23 cellular contexts compared by ENCODE assay signal in genomic region chr4:128521156-128521555, GRCh38.
DNase-seq lines count a peak whose midpoint lies in the region; ATAC-seq, FAIRE-seq and TF ChIP-seq lines count a peak whose summit lies in the region.
"Had no signal": no experiment of that assay in that cellular context is flagged by ENCODE, and none has a peak within 500 bp of the region (broad histone marks: within the 10 kb centered on the region; RNA-seq: fewer than 3 reads in every experiment).

No MANE protein-coding gene starts in this region.

- 80% methylated on average over 1 of the region's 2 CpGs; no CpG with 5 or more reads in 1 of the 2 experiments for WGBS in mesodermal cell (ENCODE audit: insufficient coverage in 2 of 2), 2 experiments
- 82 to 86% methylated on average over 2 of the region's 2 CpGs for WGBS in lower leg skin, 2 donors

- H4K20me1 ChIP-seq in endothelial cell of umbilical vein (replicated peaks; ENCODE audit: control insufficient read depth, extremely low read depth, insufficient read depth, low read length) (no peaks in the 10 kb centered on the region), PC-3 (ENCODE audit: low read length) (no peaks in the 10 kb centered on the region)

- no peaks in the 10 kb centered on the region for H3F3A ChIP-seq in PC-3 (ENCODE audit: low read length, unreplicated experiment)

- TF ChIP-seq CTCF in endothelial cell of umbilical vein (IDR thresholded peaks at IDR 0.05; ENCODE audit: extremely low read depth in 1 of 2, insufficient read depth in 1 of 2, low read depth in 1 of 2, low read length in 2 of 2) (no peak), lower leg skin (IDR thresholded peaks at IDR 0.05) (no peak), PC-3 (conservative IDR thresholded peaks at IDR 0.05; ENCODE audit: low read depth, low read length) (no peak)

- H2AFZ ChIP-seq in ACC112 (ENCODE audit: low read length, unreplicated experiment) = no peak overlapping the region
- H2AFZ ChIP-seq in endothelial cell of umbilical vein (ENCODE audit: low read depth, low read length) = peak overlapping the region; percentile 24
- no peak overlapping the region for H2AFZ ChIP-seq in PC-3 (ENCODE audit: low read length)

- no peak for TF ChIP-seq POLR2A in endothelial cell of umbilical vein (IDR thresholded peaks at IDR 0.05; ENCODE audit: low read depth, low read length)
- no peak for TF ChIP-seq POLR2A in lower leg skin (IDR thresholded peaks at IDR 0.05)

- CTCF ChIA-PET in endothelial cell of umbilical vein (lab: Charles Lee) (interaction anchor here (1.1 to 2.4 kb wide), 4 partner anchors 18 to 67 kb away, joined by 3 to 12 read pairs (median 4); no protein-coding TSS in a partner anchor), PC-3 (lab: Charles Lee) (no interaction called here)

- dilution Hi-C loops in endothelial cell of umbilical vein (cut with MboI; ENCODE audit: extremely low pct_ligation_motif_present, low sequenced_read_pairs) = no loop called here

- H3K9me3 ChIP-seq in adipocyte (ENCODE audit: control insufficient read depth, low read length) (no peaks in the 10 kb centered on the region), endothelial cell of umbilical vein (replicated peaks; ENCODE audit: control insufficient read depth, insufficient read depth, low read length) (no peaks in the 10 kb centered on the region), mesodermal cell (ENCODE audit: control insufficient read depth, low read length) (no peaks in the 10 kb centered on the region), PC-3 (ENCODE audit: low read length) (no peaks in the 10 kb centered on the region)
- H3K9me3 ChIP-seq: left ventricle myocardium inferior, right atrium auricular region, suprapubic skin, vagina had no signal

- H3K79me2 ChIP-seq in ACC112 (ENCODE audit: control insufficient read depth, insufficient read depth, low read length, unreplicated experiment) (no peaks in the 10 kb centered on the region), endothelial cell of umbilical vein (ENCODE audit: control insufficient read depth, insufficient read depth, low read length) (no peaks in the 10 kb centered on the region), PC-3 (ENCODE audit: low read length) (no peaks in the 10 kb centered on the region)

- H3K27me3 ChIP-seq in ACC112 (ENCODE audit: insufficient read depth, low read length) (no peaks in the 10 kb centered on the region), adipocyte (replicated peaks; ENCODE audit: control insufficient read depth, insufficient read depth, low read length) (no peaks in the 10 kb centered on the region), endothelial cell of umbilical vein (ENCODE audit: control insufficient read depth in 2 of 2, insufficient read depth in 2 of 2, low read length in 2 of 2) (no peaks in the 10 kb centered on the region), PC-3 (ENCODE audit: low read length) (no peaks in the 10 kb centered on the region)
- H3K27me3 ChIP-seq: cardiac muscle cell, right atrium auricular region, suprapubic skin, vagina had no signal

- DNase-seq in adipocyte (ENCODE audit: low read depth) (peak; percentile 66), endothelial cell of umbilical vein (ENCODE audit: low read depth, low spot score) (peak; percentile 89), lower leg skin (ENCODE audit: low spot score in 2 of 2) (no peak), PC-3 (no peak)
- DNase-seq in stimulated activated naive CD4-positive, alpha-beta T cell treated with Interleukin-2 at 50 U/mL for 16 hours (lab: John Stamatoyannopoulos, UW) = no peak
- DNase-seq: activated CD4-positive, alpha-beta T cell treated with anti-CD3 and anti-CD28 coated beads for 36 hours; activated CD8-positive, alpha-beta memory T cell treated with anti-CD3 and anti-CD28 coated beads, Interleukin-2, amount 10 ng/mL, durations not matched to agents 7 days and 5 days; COR-L47; head of caudate nucleus; left ventricle myocardium inferior; NCI-H69; SIG-M5; T-cell had no signal

- intact Hi-C loops in endothelial cell of umbilical vein (cut with micrococcal nuclease) (loop anchor here (1.0 to 10.0 kb wide), 9 partner anchors 8 to 574 kb away; partner anchors contain the start of genes C4orf33, PGRMC2 and SCLT1), lower leg skin (cut with DNase I; ENCODE audit: low total_unique reads) (no loop called here), PC-3 (cut with micrococcal nuclease) (no loop called here)

- POLR2A ChIA-PET in endothelial cell of umbilical vein (lab: Charles Lee) = interaction anchor here (1.0 kb wide), 1 partner anchor 66 kb away, joined by 3 read pairs; no protein-coding TSS in a partner anchor
- POLR2A ChIA-PET in PC-3 (lab: Charles Lee; ENCODE audit: unreplicated experiment) = no interaction called here

- H3K4me3 ChIP-seq in ACC112 (ENCODE audit: low read depth, low read length) = no peak overlapping the region
- H3K4me3 ChIP-seq in adipocyte (ENCODE audit: low read length) = no peak overlapping the region
- H3K4me3 ChIP-seq in endothelial cell of umbilical vein (replicated peaks in 1 of 3; ENCODE audit: insufficient read depth in 1 of 3, low read depth in 1 of 3, low read length in 3 of 3) = no peak overlapping the region
- no peak overlapping the region for H3K4me3 ChIP-seq in mesodermal cell (ENCODE audit: extremely low read depth, insufficient read depth, low read length, poor library complexity, severe bottlenecking)
- no peak overlapping the region for H3K4me3 ChIP-seq in lower leg skin (ENCODE audit: low read depth, poor library complexity, severe bottlenecking)
- no peak overlapping the region for H3K4me3 ChIP-seq in PC-3 (ENCODE audit: low read length)
- H3K4me3 ChIP-seq: cardiac muscle cell, left ventricle myocardium inferior, right atrium auricular region, suprapubic skin, vagina had no signal

- no peaks in the 10 kb centered on the region for H3K9me2 ChIP-seq in PC-3 (replicated peaks; ENCODE audit: low read length)

- BruUV-seq in endothelial cell of umbilical vein (replicated peaks; lab: Mats Ljungman, UMichigan) (TSS peak; percentile 10), PC-3 (replicated peaks; lab: Mats Ljungman, UMichigan) (no TSS peak)

- H3K4me1 ChIP-seq in ACC112 (ENCODE audit: control insufficient read depth, insufficient read depth, low read length, unreplicated experiment) = peaks cover 77% of the 10 kb centered on the region
- H3K4me1 ChIP-seq in adipocyte (ENCODE audit: control insufficient read depth, insufficient read depth, low read length) = peaks cover 70% of the 10 kb centered on the region
- peaks cover 73% of the 10 kb centered on the region for H3K4me1 ChIP-seq in endothelial cell of umbilical vein (ENCODE audit: control insufficient read depth, extremely low read depth, insufficient read depth, low read length)
- H3K4me1 ChIP-seq in mesodermal cell (ENCODE audit: control insufficient read depth, insufficient read depth, low read length, poor library complexity, severe bottlenecking) = peaks cover 54% of the 10 kb centered on the region
- peaks cover 54% of the 10 kb centered on the region for H3K4me1 ChIP-seq in PC-3 (ENCODE audit: insufficient read depth, low read length)

- ATAC-seq in GM18909 (IDR thresholded peaks at IDR 0.05; ENCODE audit: poor library complexity, unreplicated experiment) (no peak), PC-3 (no peak)
- ATAC-seq: activated CD4-positive, alpha-beta T cell treated with anti-CD3 and anti-CD28 coated beads for 36 hours; activated CD8-positive, alpha-beta memory T cell treated with anti-CD3 and anti-CD28 coated beads, Interleukin-2, amount 10 ng/mL, durations not matched to agents 7 days and 5 days; T-cell had no signal

- FAIRE-seq in endothelial cell of umbilical vein (lab: Jason Lieb, UNC) = no peak
- FAIRE-seq: A204.1, TTC549 had no signal

- H3K9me1 ChIP-seq in endothelial cell of umbilical vein (replicated peaks; ENCODE audit: control insufficient read depth, extremely low read depth, insufficient read depth, low read length) = no peaks in the 10 kb centered on the region

- H3K36me3 ChIP-seq in ACC112 (ENCODE audit: insufficient read depth, low read length) = no peaks in the 10 kb centered on the region
- H3K36me3 ChIP-seq in adipocyte (ENCODE audit: control insufficient read depth, insufficient read depth, low read length, severe bottlenecking) = no peaks in the 10 kb centered on the region
- no peaks in the 10 kb centered on the region for H3K36me3 ChIP-seq in endothelial cell of umbilical vein (ENCODE audit: control insufficient read depth in 2 of 2, extremely low read depth in 1 of 2, insufficient read depth in 2 of 2, low read length in 2 of 2)
- H3K36me3 ChIP-seq in mesodermal cell (ENCODE audit: control insufficient read depth, insufficient read depth, low read length) = no peaks in the 10 kb centered on the region
- no peaks in the 10 kb centered on the region for H3K36me3 ChIP-seq in PC-3 (ENCODE audit: low read depth, low read length)
- H3K36me3 ChIP-seq: cardiac muscle cell, left ventricle myocardium inferior, right atrium auricular region, suprapubic skin, vagina had no signal

- H3K9ac ChIP-seq in adipocyte (ENCODE audit: low read length) (no peak overlapping the region), endothelial cell of umbilical vein (replicated peaks; ENCODE audit: extremely low read depth, insufficient read depth, low read length) (peak overlapping the region; percentile 80), PC-3 (ENCODE audit: low read length) (no peak overlapping the region)

- peak overlapping the region; percentile 51 for H3K4me2 ChIP-seq in endothelial cell of umbilical vein (ENCODE audit: insufficient read depth, low read length)
- no peak overlapping the region for H3K4me2 ChIP-seq in PC-3 (ENCODE audit: low read length)

- H3K27ac ChIP-seq in ACC112 (ENCODE audit: low read depth, low read length) (peak overlapping the region; percentile 63), endothelial cell of umbilical vein (ENCODE audit: insufficient read depth, low read depth, low read length) (peak overlapping the region; percentile 80), mesodermal cell (ENCODE audit: low read depth, low read length, severe bottlenecking) (peak overlapping the region; percentile 83), PC-3 (ENCODE audit: low read length) (no peak overlapping the region)
- H3K27ac ChIP-seq: cardiac muscle cell, HL-60, suprapubic skin, vagina had no signal

TF ChIP-seq in endothelial cell of umbilical vein, 7 proteins besides CTCF, POLR2A, EP300 and RAD21 (continues in another document):
- TF ChIP-seq FOS (IDR thresholded peaks at IDR 0.05; ENCODE audit: borderline replicate concordance, insufficient read depth, low read length) = no peak
- TF ChIP-seq GATA2 (IDR thresholded peaks at IDR 0.05; ENCODE audit: insufficient read depth, insufficient read length, low read depth, low read length) = no peak
- TF ChIP-seq, protein P1, sequence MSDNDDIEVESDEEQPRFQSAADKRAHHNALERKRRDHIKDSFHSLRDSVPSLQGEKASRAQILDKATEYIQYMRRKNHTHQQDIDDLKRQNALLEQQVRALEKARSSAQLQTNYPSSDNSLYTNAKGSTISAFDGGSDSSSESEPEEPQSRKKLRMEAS (IDR thresholded peaks at IDR 0.05; ENCODE audit: insufficient read depth, insufficient read length) = no peak
- no peak for TF ChIP-seq POLR2AphosphoS5 (IDR thresholded peaks at IDR 0.05; ENCODE audit: insufficient read depth, low read depth, low read length)
- no peak for TF ChIP-seq EZH2 (IDR thresholded peaks at IDR 0.05; ENCODE audit: borderline replicate concordance, low read depth, low read length, severe bottlenecking)
- TF ChIP-seq JUN (IDR thresholded peaks at IDR 0.05; ENCODE audit: borderline replicate concordance, insufficient read depth, insufficient read length, low read depth) = no peak

Comparison
In these comparisons a context has a peak if more than half of its experiments do, and no peak if none do; other contexts are left out.
1. DNase-seq: peak in adipocyte (single experiment) and endothelial cell of umbilical vein (single experiment); none in stimulated activated naive CD4-positive, alpha-beta T cell treated with Interleukin-2 at 50 U/mL for 16 hours (single experiment), lower leg skin (0 of 2) and PC-3 (single experiment).